In the genomic region with DNA sequence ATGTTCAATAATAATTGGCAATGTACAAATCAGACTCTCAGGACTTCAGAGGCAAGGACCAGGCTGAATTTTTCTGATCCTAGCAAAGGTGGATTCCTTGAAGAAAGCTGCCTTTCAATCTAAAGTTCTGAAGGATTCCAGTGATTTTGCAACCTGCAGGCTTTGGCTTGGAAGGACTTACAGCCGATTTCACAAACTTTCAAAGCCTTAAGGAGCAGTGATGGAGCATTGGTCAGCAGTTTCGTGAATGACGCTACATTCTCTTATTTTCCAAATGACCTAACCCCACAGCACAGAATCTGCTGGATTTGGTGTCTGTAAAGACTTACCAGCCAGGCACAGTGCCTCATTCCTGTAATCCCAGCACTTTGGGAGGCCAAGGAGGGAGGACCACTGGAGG, we compare ENCODE assay signal across 10 cellular contexts.
DNase-seq lines count a peak whose midpoint lies in the region; ATAC-seq and TF ChIP-seq lines count a peak whose summit lies in the region.
"Had no signal": no experiment of that assay in that cellular context is flagged by ENCODE, and none has a peak within 500 bp of the region (broad histone marks: within the 10 kb centered on the region; RNA-seq: fewer than 3 reads in every experiment).

No MANE protein-coding gene starts in this region.

- intact Hi-C loops in left lung (cut with DNase I), result no loop called here

- CTCF ChIA-PET in activated CD4-positive, alpha-beta T cell treated with anti-CD3 and anti-CD28 coated beads, Interleukin-2, amount 10 ng/mL, durations not matched to agents 7 days and 5 days (lab: Charles Lee), result interaction anchor here (0.6 to 1.0 kb wide), 3 partner anchors 9 to 101 kb away, joined by 3 read pairs; no protein-coding TSS in a partner anchor

- peak overlapping the region; percentile 80 for H3K4me3 Mint-ChIP-seq in activated CD4-positive, alpha-beta T cell treated with anti-CD3 and anti-CD28 coated beads, Interleukin-2, amount 10 ng/mL, durations not matched to agents 7 days and 5 days
- peak overlapping the region; percentile 67 for H3K4me3 Mint-ChIP-seq in activated naive CD8-positive, alpha-beta T cell

- H3K27me3 Mint-ChIP-seq in activated CD4-positive, alpha-beta T cell treated with anti-CD3 and anti-CD28 coated beads, Interleukin-2, amount 10 ng/mL, durations not matched to agents 7 days and 5 days, result peaks cover 2% of the 10 kb centered on the region
- H3K27me3 Mint-ChIP-seq in activated naive CD8-positive, alpha-beta T cell, result no peaks in the 10 kb centered on the region

- H3K27me3 ChIP-seq in left lung (no peaks in the 10 kb centered on the region), subcutaneous abdominal adipose tissue (ENCODE audit: control insufficient read depth in 5 of 5, insufficient read depth in 4 of 5, low read length in 5 of 5) (no peaks in the 10 kb centered on the region)

- no peaks in the 10 kb centered on the region for H3K36me3 Mint-ChIP-seq in activated CD4-positive, alpha-beta T cell treated with anti-CD3 and anti-CD28 coated beads, Interleukin-2, amount 10 ng/mL, durations not matched to agents 7 days and 5 days (ENCODE audit: low read depth)
- H3K36me3 Mint-ChIP-seq in activated naive CD8-positive, alpha-beta T cell, result no peaks in the 10 kb centered on the region

- H3K4me1 Mint-ChIP-seq in activated CD4-positive, alpha-beta T cell treated with anti-CD3 and anti-CD28 coated beads, Interleukin-2, amount 10 ng/mL, durations not matched to agents 7 days and 5 days, result peaks cover 15% of the 10 kb centered on the region
- H3K4me1 Mint-ChIP-seq in activated naive CD8-positive, alpha-beta T cell (ENCODE audit: low read depth), result peaks cover 17% of the 10 kb centered on the region

- H3K4me1 ChIP-seq in left lung, result peaks cover 0 to 16% of the 10 kb centered on the region in 2 donors
- H3K4me1 ChIP-seq in subcutaneous abdominal adipose tissue (ENCODE audit: control insufficient read depth in 5 of 5, insufficient read depth in 5 of 5, low read length in 5 of 5), result peaks cover 0 to 29% (median 24%) of the 10 kb centered on the region in 5 donors

- H3K36me3 ChIP-seq in left lung (no peaks in the 10 kb centered on the region), subcutaneous abdominal adipose tissue (ENCODE audit: control insufficient read depth in 5 of 5, insufficient read depth in 5 of 5, low read length in 5 of 5) (no peaks in the 10 kb centered on the region)

- H3K4me3 ChIP-seq in left lung (no peak overlapping the region), subcutaneous abdominal adipose tissue (ENCODE audit: low read depth in 1 of 5, low read length in 5 of 5) (peak overlapping the region in 1 of 5 donors; percentile 67)
- H3K4me3 ChIP-seq: lung had no signal

- H3K27ac ChIP-seq in left lung, result peak overlapping the region; percentile 93 to 95
- peak overlapping the region; percentile 93 for H3K27ac ChIP-seq in subcutaneous abdominal adipose tissue (ENCODE audit: low read depth, low read length)

- H3K9me3 Mint-ChIP-seq in activated CD4-positive, alpha-beta T cell treated with anti-CD3 and anti-CD28 coated beads, Interleukin-2, amount 10 ng/mL, durations not matched to agents 7 days and 5 days, result peaks cover 6% of the 10 kb centered on the region
- H3K9me3 Mint-ChIP-seq in activated naive CD8-positive, alpha-beta T cell (ENCODE audit: low read depth), result no peaks in the 10 kb centered on the region

- peak overlapping the region; percentile 94 for H3K27ac Mint-ChIP-seq in activated CD4-positive, alpha-beta T cell treated with anti-CD3 and anti-CD28 coated beads, Interleukin-2, amount 10 ng/mL, durations not matched to agents 7 days and 5 days
- peak overlapping the region; percentile 70 for H3K27ac Mint-ChIP-seq in activated naive CD8-positive, alpha-beta T cell

- POLR2A ChIA-PET in activated CD4-positive, alpha-beta T cell treated with anti-CD3 and anti-CD28 coated beads, Interleukin-2, amount 10 ng/mL, durations not matched to agents 7 days and 5 days (lab: Charles Lee), result no interaction called here

- ATAC-seq in left lung (no peak), HG02798 (IDR thresholded peaks at IDR 0.05; ENCODE audit: poor library complexity, unreplicated experiment) (no peak), GM18505 (IDR thresholded peaks at IDR 0.05; ENCODE audit: unreplicated experiment) (no peak), HG03139 (IDR thresholded peaks at IDR 0.05; ENCODE audit: unreplicated experiment) (no peak)

- no peak for TF ChIP-seq POLR2A in GM18505 (IDR thresholded peaks at IDR 0.05; ENCODE audit: borderline replicate concordance, extremely low read depth, insufficient read depth, insufficient read length)

- H3K9ac ChIP-seq in subcutaneous abdominal adipose tissue (ENCODE audit: low read length in 5 of 5), result peak overlapping the region in 3 of 5 donors; percentile 41 to 61 (median 59)

- TF ChIP-seq CTCF in left lung (IDR thresholded peaks at IDR 0.05), result no peak

- DNase-seq in activated CD4-positive, alpha-beta T cell treated with anti-CD3 and anti-CD28 coated beads, Interleukin-2, amount 10 ng/mL, durations not matched to agents 7 days and 5 days, result no peak
- DNase-seq in activated CD4-positive, alpha-beta T cell treated with anti-CD3 and anti-CD28 coated beads, Interleukin-2, amount 50 U/mL, for 48 hours, result no peak
- no peak for DNase-seq in left lung
- DNase-seq: activated CD8-positive, alpha-beta memory T cell treated with anti-CD3 and anti-CD28 coated beads for 24 hours had no signal

- H3K9me3 ChIP-seq in left lung (no peaks in the 10 kb centered on the region), subcutaneous abdominal adipose tissue (ENCODE audit: control insufficient read depth in 5 of 5, low read length in 5 of 5) (no peaks in the 10 kb centered on the region)
